1 cellular context compared by ENCODE assay signal in genomic region chr11:118928870-118929495, GRCh38.
TF ChIP-seq lines count a peak whose summit lies in the region.

No MANE protein-coding gene starts in this region.

TF ChIP-seq in GM12878, 131 proteins besides CTCF, POLR2A, EP300 and RAD21:
- TF ChIP-seq BHLHE40 (IDR thresholded peaks at IDR 0.05; ENCODE audit: borderline replicate concordance in 1 of 2, low read depth in 2 of 2, low read length in 1 of 2) (peak; percentile 27 to 37; a peak in 1 of 4 replicates), ZNF622 (IDR thresholded peaks at IDR 0.05) (no peak), GATAD2B (conservative IDR thresholded peaks at IDR 0.05; ENCODE audit: low read depth) (no peak), HDAC2 (IDR thresholded peaks at IDR 0.05) (no peak), YBX1 (IDR thresholded peaks at IDR 0.05) (no peak)
- TF ChIP-seq, protein P1, sequence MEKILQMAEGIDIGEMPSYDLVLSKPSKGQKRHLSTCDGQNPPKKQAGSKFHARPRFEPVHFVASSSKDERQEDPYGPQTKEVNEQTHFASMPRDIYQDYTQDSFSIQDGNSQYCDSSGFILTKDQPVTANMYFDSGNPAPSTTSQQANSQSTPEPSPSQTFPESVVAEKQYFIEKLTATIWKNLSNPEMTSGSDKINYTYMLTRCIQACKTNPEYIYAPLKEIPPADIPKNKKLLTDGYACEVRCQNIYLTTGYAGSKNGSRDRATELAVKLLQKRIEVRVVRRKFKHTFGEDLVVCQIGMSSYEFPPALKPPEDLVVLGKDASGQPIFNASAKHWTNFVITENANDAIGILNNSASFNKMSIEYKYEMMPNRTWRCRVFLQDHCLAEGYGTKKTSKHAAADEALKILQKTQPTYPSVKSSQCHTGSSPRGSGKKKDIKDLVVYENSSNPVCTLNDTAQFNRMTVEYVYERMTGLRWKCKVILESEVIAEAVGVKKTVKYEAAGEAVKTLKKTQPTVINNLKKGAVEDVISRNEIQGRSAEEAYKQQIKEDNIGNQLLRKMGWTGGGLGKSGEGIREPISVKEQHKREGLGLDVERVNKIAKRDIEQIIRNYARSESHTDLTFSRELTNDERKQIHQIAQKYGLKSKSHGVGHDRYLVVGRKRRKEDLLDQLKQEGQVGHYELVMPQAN (conservative IDR thresholded peaks at IDR 0.05) = 0 out of 2 replicates have a peak, but pooled peaks have one; percentile 5
